In genomic region chr3:158159714-158160113, GRCh38 we compare ENCODE assay signal across 23 cellular contexts. TPM values are rescaled to one million over a fixed set of nuclear protein-coding genes. Genes with fewer than 3 reads are reported as not detected.
"Had no signal": no experiment of that assay in that cellular context is flagged by ENCODE, and none has a peak within 500 bp of the region (broad histone marks: within the 10 kb centered on the region; RNA-seq: fewer than 3 reads in every experiment).

No MANE protein-coding gene starts in this region.

- DNase-seq: activated CD4-positive, alpha-beta T cell treated with anti-CD3 and anti-CD28 coated beads for 36 hours; activated CD4-positive, CD25-positive, alpha-beta regulatory T cell; activated CD8-positive, alpha-beta memory T cell treated with anti-CD3 and anti-CD28 coated beads, Interleukin-2, amount 50 U/mL, for 48 hours; activated CD8-positive, alpha-beta T cell treated with anti-CD3 and anti-CD28 coated beads for 36 hours; activated naive CD4-positive, alpha-beta T cell treated with anti-CD3 and anti-CD28 coated beads, Interleukin-2, amount 50 U/mL, for 16 hours; activated naive CD8-positive, alpha-beta T cell treated with anti-CD3 and anti-CD28 coated beads, Interleukin-2, amount 10 ng/mL, durations not matched to agents 7 days and 5 days; activated T-cell treated with anti-CD3 and anti-CD28 coated beads, Interleukin-2, amount 50 U/mL, for 1 hour; adrenal gland; aorta; body of pancreas; KG1; NCI-H1048; NCI-H146; NCI-H187 treated with DMSO at 0.1 percent for 48 hours; NCI-H2081 treated with DMSO at 0.1 percent for 48 hours; NCI-H446; NCI-H524; PC-9; SHP77 treated with DMSO at 0.1 percent for 48 hours; T-cell; T-helper 2 cell; T1000 had no signal

- ATAC-seq: activated CD4-positive, alpha-beta T cell treated with anti-CD3 and anti-CD28 coated beads for 36 hours; activated CD8-positive, alpha-beta T cell treated with anti-CD3 and anti-CD28 coated beads for 36 hours; body of pancreas; T-cell had no signal

- H3K27me3 Mint-ChIP-seq: activated CD4-positive, alpha-beta T cell treated with anti-CD3 and anti-CD28 coated beads for 36 hours; activated CD8-positive, alpha-beta T cell treated with anti-CD3 and anti-CD28 coated beads for 36 hours; activated naive CD8-positive, alpha-beta T cell treated with anti-CD3 and anti-CD28 coated beads, Interleukin-2, amount 10 ng/mL, durations not matched to agents 7 days and 5 days; central memory CD8-positive, alpha-beta T cell; T-cell had no signal

- H3K27ac Mint-ChIP-seq: activated CD4-positive, alpha-beta T cell treated with anti-CD3 and anti-CD28 coated beads for 36 hours; activated CD8-positive, alpha-beta T cell treated with anti-CD3 and anti-CD28 coated beads for 36 hours; activated naive CD8-positive, alpha-beta T cell treated with anti-CD3 and anti-CD28 coated beads, Interleukin-2, amount 10 ng/mL, durations not matched to agents 7 days and 5 days; T-cell had no signal

- H3K36me3 ChIP-seq: adrenal gland had no signal

- H2AFZ ChIP-seq: PC-9 had no signal

- H3K9me3 ChIP-seq: adrenal gland, body of pancreas had no signal

- H3K4me3 Mint-ChIP-seq: activated CD4-positive, alpha-beta T cell treated with anti-CD3 and anti-CD28 coated beads for 36 hours; activated CD8-positive, alpha-beta T cell treated with anti-CD3 and anti-CD28 coated beads for 36 hours; activated naive CD8-positive, alpha-beta T cell treated with anti-CD3 and anti-CD28 coated beads, Interleukin-2, amount 10 ng/mL, durations not matched to agents 7 days and 5 days; central memory CD8-positive, alpha-beta T cell; T-cell had no signal

- H3K4me1 Mint-ChIP-seq: activated naive CD8-positive, alpha-beta T cell treated with anti-CD3 and anti-CD28 coated beads, Interleukin-2, amount 10 ng/mL, durations not matched to agents 7 days and 5 days had no signal

- H3K9me3 Mint-ChIP-seq: activated CD8-positive, alpha-beta T cell treated with anti-CD3 and anti-CD28 coated beads for 36 hours; activated naive CD8-positive, alpha-beta T cell treated with anti-CD3 and anti-CD28 coated beads, Interleukin-2, amount 10 ng/mL, durations not matched to agents 7 days and 5 days; central memory CD8-positive, alpha-beta T cell; T-cell had no signal

- H3K4me3 ChIP-seq: adrenal gland, body of pancreas, PC-9 had no signal

- H3K4me1 ChIP-seq: adrenal gland, body of pancreas had no signal

- H3K27ac ChIP-seq: adrenal gland, body of pancreas had no signal

- H3K27me3 ChIP-seq: adrenal gland, body of pancreas had no signal

RNA-seq across cellular contexts. Expression of gene SHOX2, which starts 53.5 kb away (rescaled TPM):
- total RNA-seq: activated CD4-positive, alpha-beta T cell treated with anti-CD3 and anti-CD28 coated beads for 36 hours; activated CD8-positive, alpha-beta T cell treated with anti-CD3 and anti-CD28 coated beads for 36 hours; activated naive CD8-positive, alpha-beta T cell treated with anti-CD3 and anti-CD28 coated beads, Interleukin-2, amount 10 ng/mL, durations not matched to agents 7 days and 5 days; T-cell had no signal
